In the genomic region with DNA sequence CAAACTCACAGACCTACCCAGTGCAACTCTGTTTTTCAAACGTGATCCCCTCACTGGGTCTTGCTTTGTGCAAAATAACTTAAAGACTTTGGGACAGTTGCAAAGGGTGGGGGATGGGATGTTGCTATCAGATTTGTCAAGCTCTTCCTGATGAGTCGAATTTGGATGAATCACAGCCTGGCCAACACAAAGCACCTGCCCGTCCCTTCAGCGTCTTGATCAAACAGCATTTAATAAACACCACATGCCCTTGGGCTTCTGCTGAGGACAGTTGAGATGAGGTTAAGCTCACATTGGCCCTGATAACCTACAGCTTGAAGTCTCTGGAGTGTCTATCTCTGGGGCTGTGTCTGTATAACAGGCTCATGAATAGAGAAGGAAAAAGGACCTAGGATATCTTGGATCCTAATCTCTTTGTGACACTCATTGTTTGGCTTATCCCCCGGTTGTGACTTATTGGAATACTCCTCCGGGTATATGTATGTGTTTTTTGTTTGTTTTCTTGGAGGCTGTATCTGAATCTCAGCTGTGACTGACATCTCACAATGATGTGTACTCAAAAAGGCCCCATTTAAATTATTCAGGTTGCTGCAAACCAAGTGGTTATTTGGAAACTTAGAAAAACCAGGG, we compare ENCODE assay signal across 2 cellular contexts.
TF ChIP-seq lines count a peak whose summit lies in the region.

No MANE protein-coding gene starts in this region.

TF ChIP-seq in A549, 52 proteins besides CTCF, POLR2A, EP300 and RAD21 (continued from another document):
- TF ChIP-seq MYC (IDR thresholded peaks at IDR 0.05; ENCODE audit: borderline replicate concordance, low read length) (no peak), KDM1A (IDR thresholded peaks at IDR 0.05; ENCODE audit: low read depth) (no peak), FOXS1 (CRISPR knock-in tag; IDR thresholded peaks at IDR 0.05) (no peak), GATA3 (IDR thresholded peaks at IDR 0.05; ENCODE audit: borderline replicate concordance) (peak; percentile 35; the same call in 1 of the 2 replicates), KDM5A (IDR thresholded peaks at IDR 0.05) (no peak), CEBPB (IDR thresholded peaks at IDR 0.05) (no peak)

TF ChIP-seq in IMR-90, 13 proteins besides CTCF, POLR2A, EP300 and RAD21:
- TF ChIP-seq MXI1 (IDR thresholded peaks at IDR 0.05; ENCODE audit: borderline replicate concordance, low read depth, low read length) = no peak
- no peak for TF ChIP-seq NFE2L2 (IDR thresholded peaks at IDR 0.05; ENCODE audit: low read depth, low read length)
- TF ChIP-seq RFX5 (IDR thresholded peaks at IDR 0.05; ENCODE audit: low read depth, low read length) = no peak
- no peak for TF ChIP-seq FOS (IDR thresholded peaks at IDR 0.05; ENCODE audit: low read depth, low read length)
- TF ChIP-seq BHLHE40 (IDR thresholded peaks at IDR 0.05; ENCODE audit: low read depth, low read length) = no peak
- TF ChIP-seq ELK1 (IDR thresholded peaks at IDR 0.05; ENCODE audit: borderline replicate concordance, low read depth, low read length) = no peak
- TF ChIP-seq MAZ (IDR thresholded peaks at IDR 0.05; ENCODE audit: borderline replicate concordance, low read depth, low read length) = no peak
- TF ChIP-seq CEBPB (IDR thresholded peaks at IDR 0.05; ENCODE audit: low read depth, low read length) = no peak
- TF ChIP-seq RCOR1 (IDR thresholded peaks at IDR 0.05; ENCODE audit: insufficient replicate concordance, low read length) = no peak
